ENCODE assay signal across 10 cellular contexts in genomic region chr19:485583-486236, GRCh38. TPM values are rescaled to one million over a fixed set of nuclear protein-coding genes. Genes with fewer than 3 reads are reported as not detected.
DNase-seq lines count a peak whose midpoint lies in the region; TF ChIP-seq lines count a peak whose summit lies in the region.
"Had no signal": no experiment of that assay in that cellular context is flagged by ENCODE, and none has a peak within 500 bp of the region (broad histone marks: within the 10 kb centered on the region; RNA-seq: fewer than 3 reads in every experiment).

No MANE protein-coding gene starts in this region.

- peak overlapping the region; percentile 39 for H3K4me3 Mint-ChIP-seq in osteocyte (ENCODE audit: unreplicated experiment)

- no peaks in the 10 kb centered on the region for H3K27me3 ChIP-seq in fibroblast of lung (ENCODE audit: control insufficient read depth, insufficient read depth, low read length)
- peaks cover 8 to 36% (median 14%) of the 10 kb centered on the region in 3 donors for H3K27me3 ChIP-seq in stomach

- no peak for TF ChIP-seq EP300 in stomach (IDR thresholded peaks at IDR 0.05)

- peaks cover 26% of the 10 kb centered on the region for H3K4me1 Mint-ChIP-seq in osteocyte (ENCODE audit: unreplicated experiment)

- WGBS in stomach, 5 donors: 5 to 26% (median 14%) methylated on average over 16 to 23 of the region's 23 CpGs

- DNase-seq in Daoy (ENCODE audit: low read depth): peak; percentile 60
- DNase-seq in NCI-H460 (ENCODE audit: extremely low read depth, low read depth): peak; percentile 33
- peak in 1 of 2 donors; percentile 36 for DNase-seq in fibroblast of lung (ENCODE audit: low read depth in 2 of 2)
- DNase-seq in osteocyte (ENCODE audit: extremely low spot score, unreplicated experiment): no peak
- DNase-seq in stomach: no peak
- DNase-seq in T-helper 9 cell: no peak
- no peak for DNase-seq in dedifferentiated amniotic fluid mesenchymal stem cell (ENCODE audit: extremely low spot score)
- no peak for DNase-seq in effector CD8-positive, alpha-beta T cell (lab: John Stamatoyannopoulos, UW)
- DNase-seq: NCI-H510A had no signal

- intact Hi-C loops in stomach (cut with DNase I; ENCODE audit: low total_unique reads): no loop called here

- H3K9me3 ChIP-seq in fibroblast of lung (ENCODE audit: control insufficient read depth, insufficient read depth, low read depth, low read length) (no peaks in the 10 kb centered on the region), stomach (no peaks in the 10 kb centered on the region)

- peaks cover 12% of the 10 kb centered on the region for H3K27me3 Mint-ChIP-seq in osteocyte (ENCODE audit: unreplicated experiment)

- H3K36me3 ChIP-seq in fibroblast of lung (ENCODE audit: control insufficient read depth, insufficient read depth, low read length) (no peaks in the 10 kb centered on the region), stomach (no peaks in the 10 kb centered on the region)

- H3K4me3 ChIP-seq in fibroblast of lung (replicated peaks in 1 of 4; ENCODE audit: control extremely low read depth in 1 of 4, insufficient read depth in 1 of 4, low read depth in 3 of 4, low read length in 4 of 4) (peak overlapping the region in 1 of 4 experiments; percentile 17), stomach (no peak overlapping the region)

- H3K27ac Mint-ChIP-seq in osteocyte (ENCODE audit: unreplicated experiment): peak overlapping the region; percentile 67

- no peaks in the 10 kb centered on the region for H3K36me3 Mint-ChIP-seq in osteocyte (ENCODE audit: unreplicated experiment)

- peak overlapping the region; percentile 62 for H2AFZ ChIP-seq in fibroblast of lung (ENCODE audit: low read length)

- H3K9me3 Mint-ChIP-seq in osteocyte (ENCODE audit: unreplicated experiment): no peaks in the 10 kb centered on the region

- H3K4me1 ChIP-seq in fibroblast of lung (ENCODE audit: control insufficient read depth, extremely low read depth, insufficient read depth, low read length) (peaks cover 7% of the 10 kb centered on the region), stomach (peaks cover 12 to 19% (median 16%) of the 10 kb centered on the region in 4 donors)

- H3K9ac ChIP-seq in fibroblast of lung (ENCODE audit: insufficient read depth, low read length): peak overlapping the region; percentile 8

- peak overlapping the region; percentile 59 for H3K4me2 ChIP-seq in fibroblast of lung (ENCODE audit: extremely low read depth, insufficient read depth, low read length)

- TF ChIP-seq CTCF in fibroblast of lung (conservative IDR thresholded peaks at IDR 0.05 in 1 of 2, IDR thresholded peaks at IDR 0.05 in 1 of 2; ENCODE audit: low read depth in 1 of 2, low read length in 2 of 2) (no peak), osteocyte (IDR thresholded peaks at IDR 0.05) (no peak), stomach (IDR thresholded peaks at IDR 0.05) (no peak)

- no peaks in the 10 kb centered on the region for H4K20me1 ChIP-seq in fibroblast of lung (ENCODE audit: control insufficient read depth, extremely low read depth, insufficient read depth, low read length)

- TF ChIP-seq POLR2A in stomach (IDR thresholded peaks at IDR 0.05): no peak

- H3K79me2 ChIP-seq in fibroblast of lung (ENCODE audit: control insufficient read depth, insufficient read depth, low read length): no peaks in the 10 kb centered on the region

- H3K27ac ChIP-seq in fibroblast of lung (ENCODE audit: insufficient read depth, low read length) (peak overlapping the region; percentile 28), stomach (no peak overlapping the region)

RNA-seq across cellular contexts. Expression of gene MADCAM1, which starts 10.6 kb away (rescaled TPM):
- not detected in 2 replicates for total RNA-seq in Daoy (2014; rRNA removed; shearing (Covaris generic))
- total RNA-seq in NCI-H460 (2014; rRNA removed; shearing (Covaris generic)): not detected in 2 replicates
- polyA plus RNA-seq in NCI-H460 (2014; cell fraction: nucleus; rRNA removed): 1.5 and 2.3 TPM in 2 replicates
- total RNA-seq in fibroblast of lung (0.17 and 0.26 TPM in 2 replicates), osteocyte (1.1 and 1.3 TPM in 2 replicates), stomach (10 to 100 TPM in 1 of 5 donors, 1 to 10 TPM in 2, under 1 TPM in 1, not detected in 1; 0.45 to 11.9 (median 2.1) TPM)
- polyA plus RNA-seq in fibroblast of lung (not detected in 2 replicates), stomach (1 to 10 TPM; 1.5 to 2.9 (median 2.3) TPM)
- 0.22 TPM in 1 of 2 replicates, not detected in the other for polyA plus RNA-seq in fibroblast of lung (2012)
- not detected in 2 replicates for polyA minus RNA-seq in fibroblast of lung (ENCODE audit: low replicate concordance)

RNA-seq across cellular contexts. Expression of gene TPGS1, which starts 21.6 kb away (rescaled TPM):
- total RNA-seq in Daoy (2014; rRNA removed; shearing (Covaris generic)): 54.9 and 58.9 TPM in 2 replicates
- total RNA-seq in NCI-H460 (2014; rRNA removed; shearing (Covaris generic)): 10.5 and 14.6 TPM in 2 replicates
- polyA plus RNA-seq in NCI-H460 (2014; cell fraction: nucleus; rRNA removed): 31.0 and 46.5 TPM in 2 replicates
- total RNA-seq in fibroblast of lung (30.1 and 36.0 TPM in 2 replicates), osteocyte (24.3 and 25.4 TPM in 2 replicates), stomach (10 to 100 TPM in 3 of 5 donors, 1 to 10 TPM in 2; 1.2 to 65.5 (median 15.2) TPM)
- polyA plus RNA-seq in fibroblast of lung (1.7 and 2.0 TPM in 2 replicates), stomach (10 to 100 TPM; 26.3 to 33.8 (median 26.4) TPM)
- 6.9 and 11.7 TPM in 2 replicates for polyA plus RNA-seq in fibroblast of lung (2012)
- polyA minus RNA-seq in fibroblast of lung (ENCODE audit: low replicate concordance): 1.1 and 2.8 TPM in 2 replicates

RNA-seq across cellular contexts. Expression of gene SHC2, which starts 24.9 kb away (rescaled TPM):
- total RNA-seq in Daoy (2014; rRNA removed; shearing (Covaris generic)): 0.11 TPM in 1 of 2 replicates, not detected in the other
- 0.58 and 1.1 TPM in 2 replicates for total RNA-seq in NCI-H460 (2014; rRNA removed; shearing (Covaris generic))
- polyA plus RNA-seq in NCI-H460 (2014; cell fraction: nucleus; rRNA removed): 0.30 and 1.6 TPM in 2 replicates
- total RNA-seq in fibroblast of lung: 2.5 and 3.3 TPM in 2 replicates
- 0.02 and 0.28 TPM in 2 replicates for polyA plus RNA-seq in fibroblast of lung
- polyA plus RNA-seq in fibroblast of lung (2012): 0.23 and 0.63 TPM in 2 replicates
- polyA minus RNA-seq in fibroblast of lung (ENCODE audit: low replicate concordance): 0.59 and 0.85 TPM in 2 replicates
- total RNA-seq in osteocyte: 61.2 and 61.7 TPM in 2 replicates
- total RNA-seq in stomach: 100 to 1,000 TPM in 2 of 5 donors, 10 to 100 TPM in 3; 13.8 to 169 (median 34.8) TPM
- polyA plus RNA-seq in stomach: 10 to 100 TPM; 27.6 to 40.7 (median 38.4) TPM
- total RNA-seq: activated CD8-positive, alpha-beta memory T cell treated with anti-CD3 and anti-CD28 coated beads for 36 hours had no signal

RNA-seq across cellular contexts. Expression of gene CDC34, which starts 45.9 kb away (rescaled TPM):
- total RNA-seq in Daoy (2014; rRNA removed; shearing (Covaris generic)): 105 and 108 TPM in 2 replicates
- total RNA-seq in NCI-H460 (2014; rRNA removed; shearing (Covaris generic)): 60.6 and 66.0 TPM in 2 replicates
- 41.5 and 79.2 TPM in 2 replicates for polyA plus RNA-seq in NCI-H460 (2014; cell fraction: nucleus; rRNA removed)
- total RNA-seq in fibroblast of lung (65.0 and 72.5 TPM in 2 replicates), osteocyte (65.3 and 69.0 TPM in 2 replicates), stomach (100 to 1,000 TPM in 2 of 5 donors, 10 to 100 TPM in 3; 26.1 to 503 (median 72.9) TPM)
- polyA plus RNA-seq in fibroblast of lung (23.3 and 27.0 TPM in 2 replicates), stomach (10 to 100 TPM; 62.9 to 82.1 (median 80.5) TPM)
- 35.3 and 55.5 TPM in 2 replicates for polyA plus RNA-seq in fibroblast of lung (2012)
- polyA minus RNA-seq in fibroblast of lung (ENCODE audit: low replicate concordance): 55.3 and 76.4 TPM in 2 replicates

RNA-seq across cellular contexts. Expression of gene GZMM, which starts 58.1 kb away (rescaled TPM):
- total RNA-seq in Daoy (2014; rRNA removed; shearing (Covaris generic)): 4.2 and 5.5 TPM in 2 replicates
- not detected in 2 replicates for total RNA-seq in NCI-H460 (2014; rRNA removed; shearing (Covaris generic))
- not detected in 2 replicates for polyA plus RNA-seq in NCI-H460 (2014; cell fraction: nucleus; rRNA removed)
- total RNA-seq in fibroblast of lung: 0.17 TPM in 1 of 2 replicates, not detected in the other
- 0.35 TPM in 1 of 2 replicates, not detected in the other for polyA plus RNA-seq in fibroblast of lung
- 0.16 and 1.3 TPM in 2 replicates for polyA plus RNA-seq in fibroblast of lung (2012)
- not detected in 2 replicates for polyA minus RNA-seq in fibroblast of lung (ENCODE audit: low replicate concordance)
- not detected in 2 replicates for total RNA-seq in osteocyte
- 1 to 10 TPM in 1 of 5 donors, under 1 TPM in 1, not detected in 3; 0.55 to 5.4 TPM for total RNA-seq in stomach
- 1 to 10 TPM in 1 of 3 donors, under 1 TPM in 2; 0.37 to 6.6 (median 0.93) TPM for polyA plus RNA-seq in stomach

Comparison
In these comparisons a context has a peak if more than half of its experiments do, and no peak if none do; other contexts are left out.
1. DNase-seq: peak in Daoy (single experiment) and NCI-H460 (single experiment); none in osteocyte (single experiment), stomach (single experiment), T-helper 9 cell (single experiment), dedifferentiated amniotic fluid mesenchymal stem cell (single experiment) and effector CD8-positive, alpha-beta T cell (single experiment).